ENCODE assay signal across 1 cellular context in genomic region chr6:31820051-31820389, GRCh38.
TF ChIP-seq lines count a peak whose summit lies in the region.

No MANE protein-coding gene starts in this region.

TF ChIP-seq in IMR-90, 13 proteins besides CTCF, POLR2A, EP300 and RAD21:
- TF ChIP-seq FOS (IDR thresholded peaks at IDR 0.05; ENCODE audit: low read depth, low read length) (no peak), ELK1 (IDR thresholded peaks at IDR 0.05; ENCODE audit: borderline replicate concordance, low read depth, low read length) (no peak), SMC3 (IDR thresholded peaks at IDR 0.05; ENCODE audit: low read depth, low read length) (no peak), USF2 (IDR thresholded peaks at IDR 0.05; ENCODE audit: low read depth, low read length) (no peak), RCOR1 (IDR thresholded peaks at IDR 0.05; ENCODE audit: insufficient replicate concordance, low read length) (no peak)
